In the genomic region with DNA sequence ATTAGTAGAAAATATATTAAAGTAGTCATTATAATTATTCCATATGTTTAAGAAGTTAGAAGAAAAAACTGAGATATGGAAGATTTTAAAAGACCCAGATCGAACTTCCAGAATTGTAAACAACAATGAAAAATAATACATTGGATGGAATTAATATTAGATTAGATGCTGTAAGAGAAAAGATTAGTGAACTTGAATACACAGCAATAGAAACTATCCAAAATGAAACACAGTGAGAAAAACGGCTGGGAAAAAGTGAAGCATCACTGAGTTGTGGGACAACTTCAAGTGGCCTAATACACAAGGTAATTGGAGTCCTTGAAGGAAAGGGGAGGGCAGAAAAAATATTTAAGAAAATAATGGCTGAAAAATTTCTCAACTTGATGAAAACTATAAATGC, we compare ENCODE assay signal across 1 cellular context.
TF ChIP-seq lines count a peak whose summit lies in the region.

No MANE protein-coding gene starts in this region.

TF ChIP-seq in IMR-90, 13 proteins besides CTCF, POLR2A, EP300 and RAD21:
- TF ChIP-seq CHD1 (IDR thresholded peaks at IDR 0.05; ENCODE audit: low read depth, low read length) (no peak), RCOR1 (IDR thresholded peaks at IDR 0.05; ENCODE audit: insufficient replicate concordance, low read length) (peak; percentile 68), USF2 (IDR thresholded peaks at IDR 0.05; ENCODE audit: low read depth, low read length) (no peak), CEBPB (IDR thresholded peaks at IDR 0.05; ENCODE audit: low read depth, low read length) (no peak), SMC3 (IDR thresholded peaks at IDR 0.05; ENCODE audit: low read depth, low read length) (no peak)
